27 cellular contexts compared by ENCODE assay signal in the genomic region with DNA sequence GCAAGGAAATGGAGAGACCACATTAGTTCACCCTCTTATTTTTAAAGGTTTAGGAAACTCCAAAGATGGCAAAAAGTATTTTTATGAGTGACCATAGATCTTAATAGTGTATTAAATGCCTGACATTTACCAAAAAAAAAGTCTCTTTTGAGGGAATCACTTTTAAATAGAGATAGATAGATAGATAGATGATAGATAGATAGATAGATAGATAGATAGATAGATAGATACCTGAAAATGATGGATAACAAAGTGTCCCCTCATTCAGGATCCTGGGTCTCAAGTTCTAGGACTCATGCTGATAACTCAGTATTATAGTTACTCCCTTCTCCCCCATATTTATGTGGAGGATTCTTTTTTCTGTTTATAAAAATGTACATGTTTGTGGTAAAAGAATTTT.
"Had no signal": no experiment of that assay in that cellular context is flagged by ENCODE, and none has a peak within 500 bp of the region (broad histone marks: within the 10 kb centered on the region; RNA-seq: fewer than 3 reads in every experiment).

No MANE protein-coding gene starts in this region.

- H3K4me3 ChIP-seq: stomach, suprapubic skin, testis, thoracic aorta, thyroid gland, tibial artery, tibial nerve, transverse colon, upper lobe of left lung, upper lobe of right lung, uterus, vagina had no signal

- H3K9me3 ChIP-seq: stomach, suprapubic skin, testis, thoracic aorta, thyroid gland, tibial artery, tibial nerve, transverse colon, upper lobe of left lung, upper lobe of right lung, uterus, vagina had no signal

- H3K27me3 ChIP-seq: stomach, suprapubic skin, testis, thyroid gland, tibial artery, tibial nerve, transverse colon, upper lobe of left lung, upper lobe of right lung, uterus, vagina had no signal

- H3K27ac ChIP-seq: stomach, suprapubic skin, testis, thoracic aorta, thyroid gland, tibial artery, tibial nerve, transverse colon, upper lobe of left lung, upper lobe of right lung, uterus, vagina had no signal

- ATAC-seq: stimulated activated effector memory CD8-positive, alpha-beta T cell treated with anti-CD3 and anti-CD28 coated beads, Interleukin-12 subunit alpha, Interleukin-12 subunit beta, amount 100 ng/mL, for 72 hours; stimulated activated memory B cell treated with anti-CD40 and anti-IgM and Interleukin-4, amounts not matched to agents 10 μg/mL and 1 μg/mL and 100 μg/mL, for 72 hours; stimulated activated naive B cell treated with anti-CD40 and anti-IgM and Interleukin-4, amounts not matched to agents 10 μg/mL and 1 μg/mL and 100 μg/mL, for 72 hours; stimulated activated naive CD8-positive, alpha-beta T cell treated with anti-CD3 and anti-CD28 coated beads, Interleukin-15, amount 100 ng/mL, for 72 hours; stimulated activated naive CD8-positive, alpha-beta T cell treated with anti-CD3 and anti-CD28 coated beads, Interleukin-15, Interleukin-2, amounts not matched to agents 100 U/mL and 50 U/mL, for 24 hours; upper lobe of right lung had no signal

- H3K4me1 ChIP-seq: suprapubic skin, testis, thyroid gland, tibial artery, upper lobe of left lung, upper lobe of right lung, uterus, vagina had no signal

- FAIRE-seq: urothelium cell line had no signal

- DNase-seq: stimulated activated CD4-positive, alpha-beta T cell treated with anti-CD3 and anti-CD28 coated beads, Interleukin-2, amount 100 ng/mL, for 48 hours; stimulated activated CD4-positive, alpha-beta T cell treated with anti-CD3 and anti-CD28 coated beads, Interleukin-4, amount 100 ng/mL, for 1 hour; stimulated activated CD4-positive, alpha-beta T cell treated with anti-CD3 and anti-CD28 coated beads, Interleukin-4, amount 100 ng/mL, for 24 hours; stimulated activated CD4-positive, alpha-beta T cell treated with anti-CD3 and anti-CD28 coated beads, Interleukin-4, amount 100 ng/mL, for 4 hours; stimulated activated CD8-positive, alpha-beta memory T cell treated with anti-CD3 and anti-CD28 coated beads, Interleukin-4, amount 100 ng/mL, for 48 hours; stimulated activated naive B cell treated with anti-CD40 and anti-IgM and Interleukin-4, amounts not matched to agents 10 μg/mL and 1 μg/mL and 100 μg/mL, for 72 hours; stimulated activated naive CD4-positive, alpha-beta T cell; stimulated activated naive CD4-positive, alpha-beta T cell treated with Interleukin-2 at 50 U/mL for 16 hours; stimulated activated naive CD8-positive, alpha-beta T cell treated with anti-CD3 and anti-CD28 coated beads, Interleukin-15, amount 100 ng/mL, for 72 hours; stimulated activated naive CD8-positive, alpha-beta T cell treated with anti-CD3 and anti-CD28 coated beads, Interleukin-15, Interleukin-2, amounts not matched to agents 100 U/mL and 50 U/mL, for 24 hours; stomach; substantia nigra; testis; thyroid gland; tibial artery; transverse colon; trophoblast cell; upper lobe of left lung; upper lobe of right lung; uterus had no signal

- H3K36me3 ChIP-seq: uterus had no signal
